Comparison of ENCODE assay signal across 1 cellular context in genomic region chr22:23856721-23857605, GRCh38.
TF ChIP-seq lines count a peak whose summit lies in the region.

No MANE protein-coding gene starts in this region.

TF ChIP-seq in GM23338, 12 proteins besides CTCF, POLR2A, EP300 and RAD21 (continued from another document):
- TF ChIP-seq ZNF462 (CRISPR knock-in tag; IDR thresholded peaks at IDR 0.05) (no peak), CREB1 (CRISPR knock-in tag; IDR thresholded peaks at IDR 0.05; ENCODE audit: low read depth) (no peak), ETS1 (IDR thresholded peaks at IDR 0.05) (no peak), ZNF331 (CRISPR knock-in tag; IDR thresholded peaks at IDR 0.05; ENCODE audit: low read depth) (no peak), EZH2 (IDR thresholded peaks at IDR 0.05; ENCODE audit: low read depth, unreplicated experiment) (no peak), ZNF114 (CRISPR knock-in tag; IDR thresholded peaks at IDR 0.05) (no peak), REST (IDR thresholded peaks at IDR 0.05; ENCODE audit: unreplicated experiment) (no peak), STAT1 (IDR thresholded peaks at IDR 0.05; ENCODE audit: unreplicated experiment) (no peak), POLR2AphosphoS5 (IDR thresholded peaks at IDR 0.05; ENCODE audit: low read depth) (no peak), NANOG (IDR thresholded peaks at IDR 0.05; ENCODE audit: borderline replicate concordance) (no peak), JUNB (IDR thresholded peaks at IDR 0.05; ENCODE audit: unreplicated experiment) (no peak)
TF ChIP-seq in GM23338: peak in this region for 0.
